In genomic region chr5:8848997-8849585, GRCh38 we compare ENCODE assay signal across 14 cellular contexts.
DNase-seq lines count a peak whose midpoint lies in the region; ATAC-seq, FAIRE-seq and TF ChIP-seq lines count a peak whose summit lies in the region.
"Had no signal": no experiment of that assay in that cellular context is flagged by ENCODE, and none has a peak within 500 bp of the region (broad histone marks: within the 10 kb centered on the region; RNA-seq: fewer than 3 reads in every experiment).

No MANE protein-coding gene starts in this region.

- H3K36me3 ChIP-seq in bronchial epithelial cell (ENCODE audit: control insufficient read depth, insufficient read depth, low read length) = no peaks in the 10 kb centered on the region
- H3K36me3 ChIP-seq: BE2C, pancreas had no signal

- TF ChIP-seq CTCF in bronchial epithelial cell (IDR thresholded peaks at IDR 0.05; ENCODE audit: insufficient read depth, low read length, severe bottlenecking) (no peak), omental fat pad (IDR thresholded peaks at IDR 0.05) (no peak)

- FAIRE-seq in HTR-8/SVneo (lab: Jason Lieb, UNC) (peak; percentile 82), bronchial epithelial cell (lab: Jason Lieb, UNC) (no peak)
- FAIRE-seq: G401.6, pancreas had no signal

- no peaks in the 10 kb centered on the region for H3K27me3 ChIP-seq in bronchial epithelial cell (ENCODE audit: control insufficient read depth, insufficient read depth, low read length)
- H3K27me3 ChIP-seq: BE2C, hepatocyte, pancreas had no signal

- H3K4me3 ChIP-seq in bronchial epithelial cell (ENCODE audit: low read depth, low read length) = no peak overlapping the region
- H3K4me3 ChIP-seq: hepatocyte, pancreas had no signal

- no peak for ATAC-seq in omental fat pad (ENCODE audit: low FRiP score)
- ATAC-seq: pancreas had no signal

- DNase-seq in AG20443 (ENCODE audit: low spot score) = peak; percentile 87
- DNase-seq in HTR-8/SVneo (ENCODE audit: insufficient read length, low spot score) = peak; percentile 47
- peak; percentile 84 for DNase-seq in bronchial epithelial cell (ENCODE audit: low read depth)
- peak; percentile 85 for DNase-seq in kidney tubule cell (ENCODE audit: low spot score)
- DNase-seq in iPS-NIHi7 (ENCODE audit: extremely low spot score) = no peak
- DNase-seq in NCI-H1694 (lab: John Stamatoyannopoulos, UW) = no peak
- DNase-seq in SKM-1 treated with dmso at 0.1 percent for 144 hours (lab: John Stamatoyannopoulos, UW; ENCODE audit: unreplicated experiment) = no peak
- no peak for DNase-seq in omental fat pad (ENCODE audit: low spot score)
- DNase-seq: activated naive CD4-positive, alpha-beta T cell treated with anti-CD3 and anti-CD28 coated beads, Interleukin-2, amount 50 U/mL, for 16 hours; BE2C; pancreas; RPMI8226 had no signal

Comparison
In these comparisons a context has a peak if more than half of its experiments do, and no peak if none do; other contexts are left out.
1. DNase-seq: peak in AG20443 (single experiment), HTR-8/SVneo (single experiment), bronchial epithelial cell (single experiment) and kidney tubule cell (single experiment); none in iPS-NIHi7 (single experiment), NCI-H1694 (single experiment), SKM-1 treated with dmso at 0.1 percent for 144 hours (single experiment) and omental fat pad (single experiment).